In genomic region chr19:6278051-6278450, GRCh38 we compare ENCODE assay signal across 1 cellular context.
TF ChIP-seq lines count a peak whose summit lies in the region.

No MANE protein-coding gene starts in this region.

TF ChIP-seq in K562, 482 proteins besides CTCF, POLR2A, EP300 and RAD21:
- no peak for TF ChIP-seq CAMTA2 (CRISPR knock-in tag; conservative IDR thresholded peaks at IDR 0.05)
- peak; percentile 48; the same call in 1 of the 2 replicates for TF ChIP-seq POLR2G (IDR thresholded peaks at IDR 0.05; ENCODE audit: low read depth, low read length)
- peak; percentile 58 for TF ChIP-seq RBFOX2 (IDR thresholded peaks at IDR 0.05; ENCODE audit: low read depth, low read length)
- TF ChIP-seq ILF3 (IDR thresholded peaks at IDR 0.05; ENCODE audit: borderline replicate concordance), result no peak
